ENCODE assay signal across 8 cellular contexts in the genomic region with DNA sequence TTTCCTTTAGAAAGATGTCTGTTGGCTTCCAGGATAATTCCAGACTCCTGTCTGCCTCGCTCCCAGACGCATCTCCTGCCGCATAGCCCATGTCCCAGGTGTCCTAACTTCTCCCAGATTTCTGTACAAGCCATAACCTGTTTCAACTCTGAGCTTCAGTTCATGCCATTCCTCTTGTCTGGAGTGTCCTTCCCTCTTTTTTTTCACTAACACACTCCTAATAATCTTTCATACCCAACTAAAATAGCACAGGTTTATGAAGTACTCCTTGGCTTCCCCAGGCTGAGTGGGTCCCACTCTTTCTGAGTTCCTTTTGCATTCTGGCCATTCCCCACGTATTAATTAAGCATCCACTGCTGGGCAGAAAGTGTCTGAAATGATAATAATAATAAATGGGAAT.
"Had no signal": no experiment of that assay in that cellular context is flagged by ENCODE, and none has a peak within 500 bp of the region (broad histone marks: within the 10 kb centered on the region; RNA-seq: fewer than 3 reads in every experiment).

No MANE protein-coding gene starts in this region.

- FAIRE-seq: H1, H54 had no signal

- H3K4me2 ChIP-seq: GM23338 had no signal

- H3K4me3 Mint-ChIP-seq: GM23338, H9 had no signal

- H3K27ac ChIP-seq: HL-60 had no signal

- ATAC-seq: GM23338 had no signal

- H3K27ac Mint-ChIP-seq: GM23338 had no signal

- DNase-seq: H9, HCEC 1CT, IMR-90, KBM-7 had no signal

- H2AFZ ChIP-seq: GM23338 had no signal

- H3K4me3 ChIP-seq: GM23338 had no signal
